ENCODE assay signal across 13 cellular contexts in genomic region chr20:48724891-48725588, GRCh38.
DNase-seq lines count a peak whose midpoint lies in the region; ATAC-seq and TF ChIP-seq lines count a peak whose summit lies in the region.
"Had no signal": no experiment of that assay in that cellular context is flagged by ENCODE, and none has a peak within 500 bp of the region (broad histone marks: within the 10 kb centered on the region; RNA-seq: fewer than 3 reads in every experiment).

No MANE protein-coding gene starts in this region.

- H2AFZ ChIP-seq in SK-N-SH (ENCODE audit: low read depth) = no peak overlapping the region
- H2AFZ ChIP-seq in Karpas-422 (ENCODE audit: low read length) = no peak overlapping the region

- H3F3A ChIP-seq in SK-N-SH (replicated peaks; ENCODE audit: insufficient read depth) = no peaks in the 10 kb centered on the region

- TF ChIP-seq EP300 in SK-N-SH (IDR thresholded peaks at IDR 0.05; ENCODE audit: borderline replicate concordance in 1 of 2, low read depth in 1 of 2, low read length in 1 of 2) = no peak

- H3K27me3 Mint-ChIP-seq in dendritic cell treated with granulocyte-macrophage colony-stimulating factor and Interleukin-4, amounts not matched to agents 40 ng/mL and 50 ng/mL, for 4 days = no peaks in the 10 kb centered on the region
- no peaks in the 10 kb centered on the region for H3K27me3 Mint-ChIP-seq in stimulated activated naive CD8-positive, alpha-beta T cell treated with anti-CD3 and anti-CD28 coated beads, Interleukin-15, amount 100 ng/mL, for 72 hours

- no peaks in the 10 kb centered on the region for H3K27me3 ChIP-seq in SK-N-SH (ENCODE audit: insufficient read depth)
- no peaks in the 10 kb centered on the region for H3K27me3 ChIP-seq in SJCRH30
- no peaks in the 10 kb centered on the region for H3K27me3 ChIP-seq in uterus
- H3K27me3 ChIP-seq in Karpas-422 (ENCODE audit: low read length) = no peaks in the 10 kb centered on the region
- H3K27me3 ChIP-seq: body of pancreas had no signal

- H4K20me1 ChIP-seq in SK-N-SH (ENCODE audit: insufficient read depth) (no peaks in the 10 kb centered on the region), Karpas-422 (ENCODE audit: insufficient read depth, low read depth, low read length) (no peaks in the 10 kb centered on the region)

- 86% methylated on average over 10 of the region's 11 CpGs for WGBS in SK-N-SH (ENCODE audit: low lambda C conversion rate)

- H3K36me3 ChIP-seq in SK-N-SH (replicated peaks in 1 of 2; ENCODE audit: control insufficient read depth in 1 of 2, insufficient read depth in 2 of 2, low read length in 1 of 2) (no peaks in the 10 kb centered on the region), SJCRH30 (peaks cover 10% of the 10 kb centered on the region), uterus (no peaks in the 10 kb centered on the region), Karpas-422 (ENCODE audit: insufficient read depth, low read length) (no peaks in the 10 kb centered on the region)

- CTCF ChIA-PET in SK-N-SH (lab: Yijun Ruan, JAX) = no interaction called here

- H3K9me2 ChIP-seq in SK-N-SH (no peaks in the 10 kb centered on the region), Karpas-422 (replicated peaks; ENCODE audit: insufficient read depth, low read length) (no peaks in the 10 kb centered on the region)

- H3K27ac ChIP-seq in SK-N-SH (ENCODE audit: low read depth in 2 of 2, low read length in 1 of 2) = no peak overlapping the region
- no peak overlapping the region for H3K27ac ChIP-seq in SJCRH30
- no peak overlapping the region for H3K27ac ChIP-seq in uterus
- no peak overlapping the region for H3K27ac ChIP-seq in Karpas-422 (ENCODE audit: low read length)

- POLR2A ChIA-PET in SK-N-SH (lab: Yijun Ruan, JAX) = no interaction called here

- no peak for DNase-seq in SK-N-SH
- peak; percentile 44 to 68 for DNase-seq in SJCRH30
- no peak for DNase-seq in stimulated activated naive CD8-positive, alpha-beta T cell treated with anti-CD3 and anti-CD28 coated beads, Interleukin-15, amount 100 ng/mL, for 72 hours
- DNase-seq in AG08396 (ENCODE audit: low spot score) = no peak
- DNase-seq in uterus = no peak
- no peak for DNase-seq in Karpas-422
- DNase-seq: body of pancreas; effector CD8-positive, alpha-beta T cell; GDM1; left ventricle myocardium superior; NCI-H1105 treated with DMSO at 0.1 percent for 48 hours had no signal

- intact Hi-C loops in dendritic cell treated with granulocyte-macrophage colony-stimulating factor and Interleukin-4, amounts not matched to agents 40 ng/mL and 50 ng/mL, for 4 days (cut with micrococcal nuclease) = loop anchor here (5.0 kb wide), 1 partner anchor 102 kb away; the partner anchor contains the start of gene PREX1
- intact Hi-C loops in uterus (cut with DNase I; ENCODE audit: low total_unique reads) = no loop called here

- H3K4me3 Mint-ChIP-seq in dendritic cell treated with granulocyte-macrophage colony-stimulating factor and Interleukin-4, amounts not matched to agents 40 ng/mL and 50 ng/mL, for 4 days = no peak overlapping the region
- H3K4me3 Mint-ChIP-seq in stimulated activated naive CD8-positive, alpha-beta T cell treated with anti-CD3 and anti-CD28 coated beads, Interleukin-15, amount 100 ng/mL, for 72 hours = no peak overlapping the region

- no peaks in the 10 kb centered on the region for H3K9me3 ChIP-seq in SK-N-SH
- H3K9me3 ChIP-seq in SJCRH30 (replicated peaks) = no peaks in the 10 kb centered on the region
- H3K9me3 ChIP-seq in uterus = no peaks in the 10 kb centered on the region
- H3K9me3 ChIP-seq in Karpas-422 (ENCODE audit: low read length) = no peaks in the 10 kb centered on the region; the same call in 1 of the 2 replicates
- H3K9me3 ChIP-seq: body of pancreas had no signal

- TF ChIP-seq RAD21 in SK-N-SH (IDR thresholded peaks at IDR 0.05; ENCODE audit: low read length) = no peak

- H3K27ac Mint-ChIP-seq in dendritic cell treated with granulocyte-macrophage colony-stimulating factor and Interleukin-4, amounts not matched to agents 40 ng/mL and 50 ng/mL, for 4 days = peak overlapping the region; percentile 80
- H3K27ac Mint-ChIP-seq in stimulated activated naive CD8-positive, alpha-beta T cell treated with anti-CD3 and anti-CD28 coated beads, Interleukin-15, amount 100 ng/mL, for 72 hours = peak overlapping the region; percentile 74 to 85

- no peaks in the 10 kb centered on the region; a peak in 1 of 4 replicates for H3K4me1 ChIP-seq in SK-N-SH (ENCODE audit: control insufficient read depth in 1 of 2, insufficient read depth in 2 of 2, low read depth in 1 of 2, low read length in 1 of 2)
- H3K4me1 ChIP-seq in SJCRH30 = peaks cover 77% of the 10 kb centered on the region
- H3K4me1 ChIP-seq in uterus = no peaks in the 10 kb centered on the region
- no peaks in the 10 kb centered on the region for H3K4me1 ChIP-seq in Karpas-422 (ENCODE audit: low read length)

- no peaks in the 10 kb centered on the region for H3K9me3 Mint-ChIP-seq in dendritic cell treated with granulocyte-macrophage colony-stimulating factor and Interleukin-4, amounts not matched to agents 40 ng/mL and 50 ng/mL, for 4 days
- H3K9me3 Mint-ChIP-seq in stimulated activated naive CD8-positive, alpha-beta T cell treated with anti-CD3 and anti-CD28 coated beads, Interleukin-15, amount 100 ng/mL, for 72 hours = no peaks in the 10 kb centered on the region

- no peak overlapping the region for H3K4me2 ChIP-seq in SK-N-SH
- no peak overlapping the region for H3K4me2 ChIP-seq in Karpas-422 (ENCODE audit: low read depth, low read length, poor library complexity, severe bottlenecking)

- H3K79me2 ChIP-seq in SK-N-SH (ENCODE audit: insufficient read depth) (no peaks in the 10 kb centered on the region), Karpas-422 (ENCODE audit: low read length) (no peaks in the 10 kb centered on the region)

- peaks cover 97% of the 10 kb centered on the region for H3K4me1 Mint-ChIP-seq in dendritic cell treated with granulocyte-macrophage colony-stimulating factor and Interleukin-4, amounts not matched to agents 40 ng/mL and 50 ng/mL, for 4 days (ENCODE audit: low read depth)
- H3K4me1 Mint-ChIP-seq in stimulated activated naive CD8-positive, alpha-beta T cell treated with anti-CD3 and anti-CD28 coated beads, Interleukin-15, amount 100 ng/mL, for 72 hours = peaks cover 74% of the 10 kb centered on the region

- no peak for TF ChIP-seq CTCF in SK-N-SH (IDR thresholded peaks at IDR 0.05)
- no peak for TF ChIP-seq CTCF in uterus (IDR thresholded peaks at IDR 0.05)

- peaks cover 86% of the 10 kb centered on the region for H3K36me3 Mint-ChIP-seq in dendritic cell treated with granulocyte-macrophage colony-stimulating factor and Interleukin-4, amounts not matched to agents 40 ng/mL and 50 ng/mL, for 4 days (ENCODE audit: low read depth)

- H3K9ac ChIP-seq in SK-N-SH = no peak overlapping the region
- H3K9ac ChIP-seq in Karpas-422 (ENCODE audit: low read length) = no peak overlapping the region

- no peak for ATAC-seq in SK-N-SH treated with all-trans-retinoic acid at 6 μM for 48 hours
- ATAC-seq in stimulated activated naive CD8-positive, alpha-beta T cell treated with anti-CD3 and anti-CD28 coated beads, Interleukin-15, amount 100 ng/mL, for 72 hours = no peak
- ATAC-seq: body of pancreas, left ventricle myocardium superior had no signal

- TF ChIP-seq POLR2A in uterus (IDR thresholded peaks at IDR 0.05) = no peak

- H3K4me3 ChIP-seq in SK-N-SH (ENCODE audit: low read depth in 2 of 2, low read length in 1 of 2) (no peak overlapping the region), SJCRH30 (no peak overlapping the region), uterus (no peak overlapping the region), Karpas-422 (ENCODE audit: low read length) (no peak overlapping the region)
- H3K4me3 ChIP-seq: body of pancreas had no signal

TF ChIP-seq in SK-N-SH treated with all-trans-retinoic acid at 6 μM for 48 hours, 23 proteins besides CTCF, POLR2A, EP300 and RAD21 (continues in another document):
- TF ChIP-seq ZNF565 (CRISPR knock-in tag; conservative IDR thresholded peaks at IDR 0.05; ENCODE audit: low read depth) (no peak), RARB (CRISPR knock-in tag; IDR thresholded peaks at IDR 0.05) (no peak), CSDC2 (CRISPR knock-in tag; IDR thresholded peaks at IDR 0.05) (no peak), CREB5 (CRISPR knock-in tag; IDR thresholded peaks at IDR 0.05; ENCODE audit: low read depth) (no peak), GLIS3 (CRISPR knock-in tag; IDR thresholded peaks at IDR 0.05) (no peak), TCF4 (CRISPR knock-in tag; IDR thresholded peaks at IDR 0.05; ENCODE audit: borderline replicate concordance) (no peak), TOX (CRISPR knock-in tag; IDR thresholded peaks at IDR 0.05; ENCODE audit: borderline replicate concordance) (no peak), ZFP30 (CRISPR knock-in tag; IDR thresholded peaks at IDR 0.05) (no peak), ZNF8 (CRISPR knock-in tag; IDR thresholded peaks at IDR 0.05) (no peak), PPARA (CRISPR knock-in tag; IDR thresholded peaks at IDR 0.05; ENCODE audit: borderline replicate concordance) (no peak), ARNTL (CRISPR knock-in tag; IDR thresholded peaks at IDR 0.05; ENCODE audit: borderline replicate concordance, low read depth) (no peak)
- TF ChIP-seq, protein P1, sequence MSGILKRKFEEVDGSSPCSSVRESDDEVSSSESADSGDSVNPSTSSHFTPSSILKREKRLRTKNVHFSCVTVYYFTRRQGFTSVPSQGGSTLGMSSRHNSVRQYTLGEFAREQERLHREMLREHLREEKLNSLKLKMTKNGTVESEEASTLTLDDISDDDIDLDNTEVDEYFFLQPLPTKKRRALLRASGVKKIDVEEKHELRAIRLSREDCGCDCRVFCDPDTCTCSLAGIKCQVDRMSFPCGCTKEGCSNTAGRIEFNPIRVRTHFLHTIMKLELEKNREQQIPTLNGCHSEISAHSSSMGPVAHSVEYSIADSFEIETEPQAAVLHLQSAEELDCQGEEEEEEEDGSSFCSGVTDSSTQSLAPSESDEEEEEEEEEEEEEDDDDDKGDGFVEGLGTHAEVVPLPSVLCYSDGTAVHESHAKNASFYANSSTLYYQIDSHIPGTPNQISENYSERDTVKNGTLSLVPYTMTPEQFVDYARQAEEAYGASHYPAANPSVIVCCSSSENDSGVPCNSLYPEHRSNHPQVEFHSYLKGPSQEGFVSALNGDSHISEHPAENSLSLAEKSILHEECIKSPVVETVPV (CRISPR knock-in tag; IDR thresholded peaks at IDR 0.05) = no peak

Comparison
In these comparisons a context has a peak if more than half of its experiments do, and no peak if none do; other contexts are left out.
1. DNase-seq: peak in SJCRH30 (2 of 2); none in SK-N-SH (single experiment), stimulated activated naive CD8-positive, alpha-beta T cell treated with anti-CD3 and anti-CD28 coated beads, Interleukin-15, amount 100 ng/mL, for 72 hours (0 of 2), AG08396 (single experiment), uterus (0 of 2) and Karpas-422 (single experiment).